Comparison of ENCODE assay signal across 32 cellular contexts in the genomic region with DNA sequence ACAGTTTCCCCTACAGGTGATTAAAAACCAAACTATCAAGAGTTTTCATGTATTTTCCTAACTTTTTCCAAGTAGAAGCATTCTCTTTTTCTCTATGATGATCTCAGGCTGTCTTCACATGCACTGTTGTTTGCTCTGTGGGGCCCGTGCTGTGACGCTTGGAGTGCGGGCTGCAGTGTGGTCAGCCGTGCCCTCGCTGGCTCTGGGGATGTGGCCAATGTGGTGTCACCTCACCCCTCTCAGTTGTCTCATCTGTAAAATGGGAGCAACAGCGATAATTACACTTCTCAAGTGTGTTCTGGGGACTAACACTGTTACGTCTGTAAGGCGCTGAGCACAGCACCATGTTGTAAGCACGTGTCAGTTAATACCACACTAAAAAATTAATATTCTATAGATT.
"Had no signal": no experiment of that assay in that cellular context is flagged by ENCODE, and none has a peak within 500 bp of the region (broad histone marks: within the 10 kb centered on the region; RNA-seq: fewer than 3 reads in every experiment).

No MANE protein-coding gene starts in this region.

- H3K27ac ChIP-seq: ascending aorta, cardiac muscle cell, Peyer's patch, SJSA1 had no signal

- H3K9me3 Mint-ChIP-seq: activated CD4-positive, alpha-beta T cell treated with anti-CD3 and anti-CD28 coated beads, Interleukin-2, amount 10 ng/mL, durations not matched to agents 7 days and 5 days; activated naive CD4-positive, alpha-beta T cell treated with anti-CD3 and anti-CD28 coated beads, Interleukin-2, amount 50 U/mL, for 24 hours; activated naive CD8-positive, alpha-beta T cell treated with anti-CD3 and anti-CD28 coated beads, Interleukin-2, amount 10 ng/mL, durations not matched to agents 7 days and 5 days; central memory CD8-positive, alpha-beta T cell; T-helper 1 cell treated with Interleukin-12 subunit alpha and Interleukin-12 subunit beta and Interleukin-4 antibody, amounts not matched to agents 30 μg/mL and 1 μg/mL, for 36 hours; T-helper 2 cell treated with Interferon-gamma antibody and Interleukin-4, amounts not matched to agents 5 μg/mL and 100 μg/mL, for 36 hours had no signal

- H3K27me3 ChIP-seq: ascending aorta, cardiac muscle cell, Peyer's patch, SJSA1 had no signal

- H3K4me3 Mint-ChIP-seq: activated CD4-positive, alpha-beta T cell treated with anti-CD3 and anti-CD28 coated beads for 36 hours; activated CD4-positive, alpha-beta T cell treated with anti-CD3 and anti-CD28 coated beads, Interleukin-2, amount 10 ng/mL, durations not matched to agents 7 days and 5 days; activated CD8-positive, alpha-beta T cell treated with anti-CD3 and anti-CD28 coated beads, Interleukin-2, amount 10 ng/mL, durations not matched to agents 7 days and 5 days; activated naive CD4-positive, alpha-beta T cell treated with anti-CD3 and anti-CD28 coated beads, Interleukin-2, amount 50 U/mL, for 24 hours; activated naive CD8-positive, alpha-beta T cell treated with anti-CD3 and anti-CD28 coated beads, Interleukin-2, amount 10 ng/mL, durations not matched to agents 7 days and 5 days; central memory CD8-positive, alpha-beta T cell; T-helper 1 cell treated with Interleukin-12 subunit alpha and Interleukin-12 subunit beta and Interleukin-4 antibody, amounts not matched to agents 30 μg/mL and 1 μg/mL, for 36 hours; T-helper 2 cell treated with Interferon-gamma antibody and Interleukin-4, amounts not matched to agents 5 μg/mL and 100 μg/mL, for 36 hours had no signal

- H3K4me1 Mint-ChIP-seq: activated CD4-positive, alpha-beta T cell treated with anti-CD3 and anti-CD28 coated beads, Interleukin-2, amount 10 ng/mL, durations not matched to agents 7 days and 5 days; activated naive CD8-positive, alpha-beta T cell treated with anti-CD3 and anti-CD28 coated beads, Interleukin-2, amount 10 ng/mL, durations not matched to agents 7 days and 5 days; central memory CD8-positive, alpha-beta T cell had no signal

- H3K27me3 Mint-ChIP-seq: activated CD4-positive, alpha-beta T cell treated with anti-CD3 and anti-CD28 coated beads for 36 hours; activated CD4-positive, alpha-beta T cell treated with anti-CD3 and anti-CD28 coated beads, Interleukin-2, amount 10 ng/mL, durations not matched to agents 7 days and 5 days; activated naive CD4-positive, alpha-beta T cell treated with anti-CD3 and anti-CD28 coated beads, Interleukin-2, amount 50 U/mL, for 24 hours; activated naive CD8-positive, alpha-beta T cell treated with anti-CD3 and anti-CD28 coated beads, Interleukin-2, amount 10 ng/mL, durations not matched to agents 7 days and 5 days; central memory CD8-positive, alpha-beta T cell had no signal

- H3K27ac Mint-ChIP-seq: activated CD4-positive, alpha-beta T cell treated with anti-CD3 and anti-CD28 coated beads for 36 hours; activated CD4-positive, alpha-beta T cell treated with anti-CD3 and anti-CD28 coated beads, Interleukin-2, amount 10 ng/mL, durations not matched to agents 7 days and 5 days; activated CD8-positive, alpha-beta T cell treated with anti-CD3 and anti-CD28 coated beads, Interleukin-2, amount 10 ng/mL, durations not matched to agents 7 days and 5 days; activated naive CD4-positive, alpha-beta T cell treated with anti-CD3 and anti-CD28 coated beads, Interleukin-2, amount 50 U/mL, for 24 hours; activated naive CD8-positive, alpha-beta T cell treated with anti-CD3 and anti-CD28 coated beads, Interleukin-2, amount 10 ng/mL, durations not matched to agents 7 days and 5 days; T-helper 1 cell treated with Interleukin-12 subunit alpha and Interleukin-12 subunit beta and Interleukin-4 antibody, amounts not matched to agents 30 μg/mL and 1 μg/mL, for 36 hours; T-helper 2 cell treated with Interferon-gamma antibody and Interleukin-4, amounts not matched to agents 5 μg/mL and 100 μg/mL, for 36 hours had no signal

- H3K4me3 ChIP-seq: ascending aorta, cardiac muscle cell, Peyer's patch, SJSA1 had no signal

- H3K4me1 ChIP-seq: ascending aorta, Peyer's patch, SJSA1 had no signal

- H3K9me3 ChIP-seq: ascending aorta, Peyer's patch, SJSA1, SK-N-SH had no signal

- ATAC-seq: activated CD4-positive, alpha-beta T cell treated with anti-CD3 and anti-CD28 coated beads for 36 hours; activated CD8-positive, alpha-beta T cell treated with anti-CD3 and anti-CD28 coated beads, Interleukin-2, amount 10 ng/mL, durations not matched to agents 7 days and 5 days; PC-3 had no signal

- DNase-seq: activated CD4-positive, alpha-beta T cell treated with anti-CD3 and anti-CD28 coated beads for 36 hours; activated CD4-positive, alpha-beta T cell treated with anti-CD3 and anti-CD28 coated beads, Interleukin-2, amount 10 ng/mL, durations not matched to agents 7 days and 5 days; activated CD4-positive, alpha-beta T cell treated with anti-CD3 and anti-CD28 coated beads, Interleukin-2, amount 50 U/mL, for 48 hours; activated CD8-positive, alpha-beta memory T cell treated with anti-CD3 and anti-CD28 coated beads, Interleukin-2, amount 50 U/mL, for 4 hours; activated CD8-positive, alpha-beta T cell treated with anti-CD3 and anti-CD28 coated beads, Interleukin-2, amount 10 ng/mL, durations not matched to agents 7 days and 5 days; activated effector memory CD4-positive, alpha-beta T cell treated with Interleukin-2 at 50 U/mL for 16 hours; activated naive CD8-positive, alpha-beta T cell treated with anti-CD3 and anti-CD28 coated beads, Interleukin-2, amount 10 ng/mL, durations not matched to agents 7 days and 5 days; activated T-cell treated with anti-CD3 and anti-CD28 coated beads, Interleukin-2, amount 50 U/mL, for 48 hours; amygdala; Karpas-422; NCI-H1105; NCI-H1417 treated with DMSO at 0.1 percent for 48 hours; NCI-H187 treated with DMSO at 0.1 percent for 48 hours; NCI-H2081; NCI-H2171 treated with DMSO at 0.1 percent for 48 hours; NCI-H2227 treated with DMSO at 0.1 percent for 48 hours; NCI-H446; NCI-H510A treated with DMSO at 0.1 percent for 48 hours; NCI-H526 treated with DMSO at 0.1 percent for 48 hours; NK-92 treated with Interleukin-12 subunit alpha and Interleukin-12 subunit beta, amount 100 ng/mL, for 24 hours; PC-3; Peyer's patch; RPMI8226; SHP77 treated with DMSO at 0.1 percent for 48 hours; SK-N-SH had no signal
